Comparison of ENCODE assay signal across 1 cellular context in genomic region chr11:34595391-34595790, GRCh38.
TF ChIP-seq lines count a peak whose summit lies in the region.

No MANE protein-coding gene starts in this region.

TF ChIP-seq in IMR-90, 13 proteins besides CTCF, POLR2A, EP300 and RAD21 (continued from another document):
- no peak for TF ChIP-seq USF2 (IDR thresholded peaks at IDR 0.05; ENCODE audit: low read depth, low read length)
- no peak for TF ChIP-seq SMC3 (IDR thresholded peaks at IDR 0.05; ENCODE audit: low read depth, low read length)
- TF ChIP-seq RFX5 (IDR thresholded peaks at IDR 0.05; ENCODE audit: low read depth, low read length) = no peak
